In the genomic region with DNA sequence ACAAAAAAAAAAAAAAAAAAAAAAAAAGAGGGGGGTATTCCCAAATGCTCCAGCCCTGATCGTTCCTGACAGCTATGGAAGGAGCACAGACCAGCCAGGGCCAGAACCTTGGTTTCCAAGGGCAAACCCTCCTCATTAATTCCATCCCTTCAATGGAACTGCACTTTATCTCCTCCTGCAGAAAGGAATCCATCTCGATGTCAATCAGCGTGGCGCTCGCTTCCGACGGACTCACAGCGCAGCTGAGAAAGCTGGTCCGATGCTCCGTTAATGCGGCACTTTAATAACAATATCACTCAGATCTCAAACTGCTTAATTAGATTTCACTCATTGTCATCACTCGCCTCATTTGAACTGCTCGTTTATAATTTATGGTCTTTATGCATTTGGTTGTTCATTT, we compare ENCODE assay signal across 13 cellular contexts.
"Had no signal": no experiment of that assay in that cellular context is flagged by ENCODE, and none has a peak within 500 bp of the region (broad histone marks: within the 10 kb centered on the region; RNA-seq: fewer than 3 reads in every experiment).

No MANE protein-coding gene starts in this region.

- H3K4me3 ChIP-seq: skin epidermis, suprapubic skin had no signal

- ATAC-seq: effector memory CD8-positive, alpha-beta T cell; stimulated activated naive CD8-positive, alpha-beta T cell treated with anti-CD3 and anti-CD28 coated beads, Interleukin-15, Interleukin-2, amounts not matched to agents 100 U/mL and 50 U/mL, for 24 hours had no signal

- H3K27ac Mint-ChIP-seq: activated naive CD8-positive, alpha-beta T cell treated with anti-CD3 and anti-CD28 coated beads, Interleukin-2, amount 10 ng/mL, durations not matched to agents 7 days and 5 days; dendritic cell treated with granulocyte-macrophage colony-stimulating factor and Interleukin-4, amounts not matched to agents 40 ng/mL and 50 ng/mL, for 4 days; effector memory CD8-positive, alpha-beta T cell; naive thymus-derived CD4-positive, alpha-beta T cell had no signal

- H3K4me3 Mint-ChIP-seq: activated naive CD8-positive, alpha-beta T cell treated with anti-CD3 and anti-CD28 coated beads, Interleukin-2, amount 10 ng/mL, durations not matched to agents 7 days and 5 days; brain; dendritic cell treated with granulocyte-macrophage colony-stimulating factor and Interleukin-4, amounts not matched to agents 40 ng/mL and 50 ng/mL, for 4 days; effector memory CD8-positive, alpha-beta T cell; naive thymus-derived CD4-positive, alpha-beta T cell had no signal

- H3K27ac ChIP-seq: neutrophil had no signal

- H3K36me3 Mint-ChIP-seq: activated naive CD8-positive, alpha-beta T cell treated with anti-CD3 and anti-CD28 coated beads, Interleukin-2, amount 10 ng/mL, durations not matched to agents 7 days and 5 days; brain had no signal

- H3K36me3 ChIP-seq: neutrophil, suprapubic skin had no signal

- H3K9me3 ChIP-seq: neutrophil, suprapubic skin had no signal

- H3K9me3 Mint-ChIP-seq: activated naive CD8-positive, alpha-beta T cell treated with anti-CD3 and anti-CD28 coated beads, Interleukin-2, amount 10 ng/mL, durations not matched to agents 7 days and 5 days; dendritic cell treated with granulocyte-macrophage colony-stimulating factor and Interleukin-4, amounts not matched to agents 40 ng/mL and 50 ng/mL, for 4 days; effector memory CD8-positive, alpha-beta T cell had no signal

- H3K27me3 ChIP-seq: neutrophil, suprapubic skin had no signal

- DNase-seq: activated CD4-positive, alpha-beta T cell treated with anti-CD3 and anti-CD28 coated beads, Interleukin-2, amount 50 U/mL, for 48 hours; activated naive CD8-positive, alpha-beta T cell treated with anti-CD3 and anti-CD28 coated beads, Interleukin-2, amount 10 ng/mL, durations not matched to agents 7 days and 5 days; effector memory CD8-positive, alpha-beta T cell; erythroblast; mammary epithelial cell; naive thymus-derived CD4-positive, alpha-beta T cell; stimulated activated naive CD8-positive, alpha-beta T cell treated with anti-CD3 and anti-CD28 coated beads, Interleukin-15, Interleukin-2, amounts not matched to agents 100 U/mL and 50 U/mL, for 24 hours; trophoblast cell had no signal
